Comparison of ENCODE assay signal across 1 cellular context in genomic region chr4:1247811-1248261, GRCh38.
TF ChIP-seq lines count a peak whose summit lies in the region.

No MANE protein-coding gene starts in this region.

TF ChIP-seq in HepG2, 621 proteins besides CTCF, POLR2A, EP300 and RAD21 (continued from another document):
- TF ChIP-seq CREB3 (CRISPR knock-in tag; IDR thresholded peaks at IDR 0.05) (no peak), MEIS1 (CRISPR knock-in tag; IDR thresholded peaks at IDR 0.05; ENCODE audit: borderline replicate concordance) (no peak), SP2 (CRISPR knock-in tag; IDR thresholded peaks at IDR 0.05) (no peak), GABPB1 (CRISPR knock-in tag; IDR thresholded peaks at IDR 0.05) (peak; percentile 11; the same call in 1 of the 2 replicates), YY1 (IDR thresholded peaks at IDR 0.05; ENCODE audit: insufficient read depth, insufficient replicate concordance, low read depth, low read length) (peak; percentile 84), ZNF747 (CRISPR knock-in tag; IDR thresholded peaks at IDR 0.05; ENCODE audit: borderline replicate concordance) (no peak), ZC3H4 (CRISPR knock-in tag; IDR thresholded peaks at IDR 0.05; ENCODE audit: borderline replicate concordance) (no peak), SMAD1 (CRISPR knock-in tag; IDR thresholded peaks at IDR 0.05; ENCODE audit: borderline replicate concordance, low read depth) (no peak), IRX3 (CRISPR knock-in tag; IDR thresholded peaks at IDR 0.05; ENCODE audit: borderline replicate concordance, low read depth) (no peak), SIX1 (CRISPR knock-in tag; IDR thresholded peaks at IDR 0.05; ENCODE audit: borderline replicate concordance) (no peak)
- TF ChIP-seq, protein P1, sequence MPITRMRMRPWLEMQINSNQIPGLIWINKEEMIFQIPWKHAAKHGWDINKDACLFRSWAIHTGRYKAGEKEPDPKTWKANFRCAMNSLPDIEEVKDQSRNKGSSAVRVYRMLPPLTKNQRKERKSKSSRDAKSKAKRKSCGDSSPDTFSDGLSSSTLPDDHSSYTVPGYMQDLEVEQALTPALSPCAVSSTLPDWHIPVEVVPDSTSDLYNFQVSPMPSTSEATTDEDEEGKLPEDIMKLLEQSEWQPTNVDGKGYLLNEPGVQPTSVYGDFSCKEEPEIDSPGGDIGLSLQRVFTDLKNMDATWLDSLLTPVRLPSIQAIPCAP (CRISPR knock-in tag; IDR thresholded peaks at IDR 0.05; ENCODE audit: low read depth): no peak
